Comparison of ENCODE assay signal across 17 cellular contexts in the genomic region with DNA sequence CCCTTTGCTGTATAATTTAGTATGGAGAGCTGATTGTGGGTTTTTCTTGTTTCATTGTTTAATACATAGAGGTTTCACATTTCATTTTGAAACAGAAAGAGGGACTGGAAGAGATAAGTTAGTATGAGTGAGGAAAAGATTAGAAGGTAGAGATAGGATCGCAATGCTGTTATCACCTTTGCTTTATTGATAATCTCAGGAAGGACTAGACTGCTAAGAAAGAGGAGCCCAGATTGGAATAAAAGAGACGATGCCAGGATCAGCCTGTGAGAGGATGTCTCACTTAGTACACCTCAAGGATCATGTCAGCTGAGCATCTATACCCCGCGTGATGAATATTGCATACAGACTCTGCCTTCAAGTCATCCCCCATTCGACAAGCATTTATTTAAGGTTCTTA.
A peak's percentile ranks its signal among the peaks of the same experiment; 100 is the strongest.
DNase-seq lines count a peak whose midpoint lies in the region; ATAC-seq, FAIRE-seq and TF ChIP-seq lines count a peak whose summit lies in the region.
"Had no signal": no experiment of that assay in that cellular context is flagged by ENCODE, and none has a peak within 500 bp of the region (broad histone marks: within the 10 kb centered on the region; RNA-seq: fewer than 3 reads in every experiment).

No MANE protein-coding gene starts in this region.

- peak overlapping the region; percentile 39 for H3K27ac ChIP-seq in effector memory CD4-positive, alpha-beta T cell (ENCODE audit: insufficient read depth, low read length, poor library complexity, severe bottlenecking)
- H3K27ac ChIP-seq: suprapubic skin had no signal

- H3K9me3 Mint-ChIP-seq in stimulated activated naive CD8-positive, alpha-beta T cell treated with anti-CD3 and anti-CD28 coated beads, Interleukin-15, Interleukin-2, amounts not matched to agents 100 ng/mL and 50 ng/mL, for 24 hours, result peaks cover 4% of the 10 kb centered on the region
- H3K9me3 Mint-ChIP-seq in T-cell, result no peaks in the 10 kb centered on the region

- POLR2A ChIA-PET in T-cell (lab: Charles Lee), result interaction anchor here in 1 of 2 donors (0.6 kb wide), 1 partner anchor 339 kb away, joined by 4 read pairs; no protein-coding TSS in a partner anchor

- peak overlapping the region; percentile 75 for H3K27ac Mint-ChIP-seq in stimulated activated naive CD8-positive, alpha-beta T cell treated with anti-CD3 and anti-CD28 coated beads, Interleukin-15, Interleukin-2, amounts not matched to agents 100 ng/mL and 50 ng/mL, for 24 hours
- H3K27ac Mint-ChIP-seq in T-cell, result peak overlapping the region; percentile 12 to 36

- no peaks in the 10 kb centered on the region for H3K27me3 ChIP-seq in effector memory CD4-positive, alpha-beta T cell (replicated peaks; ENCODE audit: control insufficient read depth, insufficient read depth, low read length, poor library complexity, severe bottlenecking)
- H3K27me3 ChIP-seq: suprapubic skin had no signal

- intact Hi-C loops in posterior vena cava (cut with DNase I), result loop anchor here in 1 of 2 donors (5.0 kb wide), 1 partner anchor 1340 kb away; no protein-coding TSS in a partner anchor

- no peak for ATAC-seq in stimulated activated naive CD8-positive, alpha-beta T cell treated with anti-CD3 and anti-CD28 coated beads, Interleukin-15, Interleukin-2, amounts not matched to agents 100 U/mL and 50 U/mL, for 24 hours
- ATAC-seq in T-cell (replicated peaks in 1 of 4), result no peak
- ATAC-seq in HG02678 (IDR thresholded peaks at IDR 0.05; ENCODE audit: unreplicated experiment), result no peak
- ATAC-seq: left ventricle myocardium superior had no signal

- peak overlapping the region; percentile 31 for H3K4me3 Mint-ChIP-seq in stimulated activated naive CD8-positive, alpha-beta T cell treated with anti-CD3 and anti-CD28 coated beads, Interleukin-15, Interleukin-2, amounts not matched to agents 100 ng/mL and 50 ng/mL, for 24 hours
- H3K4me3 Mint-ChIP-seq in T-cell, result peak overlapping the region in 1 of 3 donors; percentile 47

- H3K36me3 ChIP-seq in effector memory CD4-positive, alpha-beta T cell (ENCODE audit: control insufficient read depth, insufficient read depth, low read length), result no peaks in the 10 kb centered on the region
- H3K36me3 ChIP-seq: suprapubic skin had no signal

- no peaks in the 10 kb centered on the region for H3K36me3 Mint-ChIP-seq in stimulated activated naive CD8-positive, alpha-beta T cell treated with anti-CD3 and anti-CD28 coated beads, Interleukin-15, Interleukin-2, amounts not matched to agents 100 ng/mL and 50 ng/mL, for 24 hours (ENCODE audit: low read depth)
- no peaks in the 10 kb centered on the region for H3K36me3 Mint-ChIP-seq in T-cell

- TF ChIP-seq CTCF in D721Med (IDR thresholded peaks at IDR 0.05; ENCODE audit: insufficient read depth, missing control alignments), result no peak

- H3K4me1 ChIP-seq in effector memory CD4-positive, alpha-beta T cell (ENCODE audit: control insufficient read depth, insufficient read depth, low read length, poor library complexity, severe bottlenecking), result peaks cover 42% of the 10 kb centered on the region
- H3K4me1 ChIP-seq: suprapubic skin had no signal

- peaks cover 87% of the 10 kb centered on the region for H3K4me1 Mint-ChIP-seq in stimulated activated naive CD8-positive, alpha-beta T cell treated with anti-CD3 and anti-CD28 coated beads, Interleukin-15, Interleukin-2, amounts not matched to agents 100 ng/mL and 50 ng/mL, for 24 hours (ENCODE audit: low read depth)
- peaks cover 67 to 79% (median 79%) of the 10 kb centered on the region in 3 donors for H3K4me1 Mint-ChIP-seq in T-cell

- DNase-seq in stimulated activated naive CD8-positive, alpha-beta T cell treated with anti-CD3 and anti-CD28 coated beads, Interleukin-15, Interleukin-2, amounts not matched to agents 100 U/mL and 50 U/mL, for 24 hours, result no peak
- DNase-seq in T-cell (no peak), D721Med (ENCODE audit: insufficient read length, low spot score) (no peak), UCSD-AML1 (lab: John Stamatoyannopoulos, UW; ENCODE audit: unreplicated experiment) (no peak), posterior vena cava (ENCODE audit: low spot score) (no peak)
- no peak for DNase-seq in effector memory CD4-positive, alpha-beta T cell
- DNase-seq: KG1, left ventricle myocardium superior, mucosa of descending colon, NCI-H1092, NCI-H524 treated with DMSO at 0.1 percent for 48 hours, nucleus accumbens, SHP77 had no signal

- H3K4me3 ChIP-seq in effector memory CD4-positive, alpha-beta T cell (ENCODE audit: insufficient read depth, low read depth, low read length, poor library complexity, severe bottlenecking), result no peak overlapping the region
- H3K4me3 ChIP-seq: mucosa of descending colon, suprapubic skin had no signal

- H3K9me3 ChIP-seq in effector memory CD4-positive, alpha-beta T cell (ENCODE audit: control insufficient read depth, low read length), result no peaks in the 10 kb centered on the region
- H3K9me3 ChIP-seq: mucosa of descending colon, suprapubic skin had no signal

- no peak for FAIRE-seq in D721Med (lab: Jason Lieb, UNC)
- FAIRE-seq: colon had no signal

- CTCF ChIA-PET in T-cell (lab: Charles Lee), result interaction anchor here in 1 of 2 donors (1.7 kb wide), 1 partner anchor 16 kb away, joined by 4 read pairs; no protein-coding TSS in a partner anchor

- H3K27me3 Mint-ChIP-seq in stimulated activated naive CD8-positive, alpha-beta T cell treated with anti-CD3 and anti-CD28 coated beads, Interleukin-15, Interleukin-2, amounts not matched to agents 100 ng/mL and 50 ng/mL, for 24 hours, result no peaks in the 10 kb centered on the region
- no peaks in the 10 kb centered on the region for H3K27me3 Mint-ChIP-seq in T-cell
